9 cellular contexts compared by ENCODE assay signal in genomic region chr18:79523738-79524180, GRCh38.
DNase-seq lines count a peak whose midpoint lies in the region; ATAC-seq and TF ChIP-seq lines count a peak whose summit lies in the region.
"Had no signal": no experiment of that assay in that cellular context is flagged by ENCODE, and none has a peak within 500 bp of the region (broad histone marks: within the 10 kb centered on the region; RNA-seq: fewer than 3 reads in every experiment).

No MANE protein-coding gene starts in this region.

- H3K36me3 Mint-ChIP-seq in memory B cell, result peaks cover 11% of the 10 kb centered on the region

- TF ChIP-seq CTCF in upper lobe of right lung (IDR thresholded peaks at IDR 0.05) (no peak), ascending aorta (IDR thresholded peaks at IDR 0.05) (no peak)

- H3K27ac Mint-ChIP-seq in memory B cell, result peak overlapping the region; percentile 98

- H3K9me3 ChIP-seq in upper lobe of right lung (no peaks in the 10 kb centered on the region), ascending aorta (no peaks in the 10 kb centered on the region)
- H3K9me3 ChIP-seq: SJSA1 had no signal

- no peaks in the 10 kb centered on the region for H3K27me3 Mint-ChIP-seq in memory B cell

- no peaks in the 10 kb centered on the region for H3K9me3 Mint-ChIP-seq in memory B cell

- H3K36me3 ChIP-seq in upper lobe of right lung (peaks cover 11% of the 10 kb centered on the region), ascending aorta (peaks cover 12% of the 10 kb centered on the region in 2 donors)
- H3K36me3 ChIP-seq: SJSA1 had no signal

- H3K27ac ChIP-seq in upper lobe of right lung (peak overlapping the region; percentile 11), ascending aorta (no peak overlapping the region)
- H3K27ac ChIP-seq: SJSA1 had no signal

- peak overlapping the region; percentile 80 for H3K4me3 Mint-ChIP-seq in memory B cell

- peaks cover 55% of the 10 kb centered on the region for H3K4me1 Mint-ChIP-seq in memory B cell

- ATAC-seq in HG03469 (IDR thresholded peaks at IDR 0.05; ENCODE audit: unreplicated experiment) (peak; percentile 59), memory B cell (ENCODE audit: low read depth) (peak; percentile 79), upper lobe of right lung (peak; percentile 39)

- H3K4me1 ChIP-seq in upper lobe of right lung, result peaks cover 8% of the 10 kb centered on the region
- H3K4me1 ChIP-seq in ascending aorta, result peaks cover 5 to 13% of the 10 kb centered on the region in 2 donors
- H3K4me1 ChIP-seq: SJSA1 had no signal

- H3K27me3 ChIP-seq in upper lobe of right lung, result no peaks in the 10 kb centered on the region
- H3K27me3 ChIP-seq in ascending aorta, result no peaks in the 10 kb centered on the region
- H3K27me3 ChIP-seq: SJSA1 had no signal

- DNase-seq in activated T-cell treated with anti-CD3 and anti-CD28 coated beads for 1 hour (ENCODE audit: low read depth) (peak; percentile 55), memory B cell (ENCODE audit: low spot score in 2 of 2) (peak; percentile 47 to 71), upper lobe of right lung (no peak), ascending aorta (ENCODE audit: low spot score in 2 of 2) (no peak), hippocampal formation (lab: John Stamatoyannopoulos, UW) (no peak)
- DNase-seq in activated T-cell treated with anti-CD3 and anti-CD28 coated beads, Interleukin-2, amount 50 U/mL, for 48 hours, result no peak
- DNase-seq in activated CD4-positive, alpha-beta T cell treated with anti-CD3 and anti-CD28 coated beads, Interleukin-2, amount 50 U/mL, for 48 hours, result peak; percentile 74 to 80

- H3K4me3 ChIP-seq in upper lobe of right lung (no peak overlapping the region), ascending aorta (no peak overlapping the region)
- H3K4me3 ChIP-seq: SJSA1 had no signal

- intact Hi-C loops in upper lobe of right lung (cut with DNase I) (no loop called here), ascending aorta (cut with DNase I) (no loop called here)

Comparison
In these comparisons a context has a peak if more than half of its experiments do, and no peak if none do; other contexts are left out.
1. DNase-seq: peak in activated T-cell treated with anti-CD3 and anti-CD28 coated beads for 1 hour (single experiment), activated CD4-positive, alpha-beta T cell treated with anti-CD3 and anti-CD28 coated beads, Interleukin-2, amount 50 U/mL, for 48 hours (2 of 2) and memory B cell (2 of 2); none in activated T-cell treated with anti-CD3 and anti-CD28 coated beads, Interleukin-2, amount 50 U/mL, for 48 hours (0 of 2), upper lobe of right lung (single experiment), ascending aorta (0 of 2) and hippocampal formation (0 of 2).
2. Peak in every context shown above with its lines, with median percentiles within 50 percentile points of each other: ATAC-seq.